In genomic region chr10:86952697-86953096, GRCh38 we compare ENCODE assay signal across 5 cellular contexts. TPM values are rescaled to one million over a fixed set of nuclear protein-coding genes. Genes with fewer than 3 reads are reported as not detected.
"Had no signal": no experiment of that assay in that cellular context is flagged by ENCODE, and none has a peak within 500 bp of the region (broad histone marks: within the 10 kb centered on the region; RNA-seq: fewer than 3 reads in every experiment).

No MANE protein-coding gene starts in this region.

RNA-seq across cellular contexts. Expression of gene SNCG, which starts 5.7 kb away (rescaled TPM):
- total RNA-seq: kidney epithelial cell, myocyte had no signal
- polyA plus RNA-seq: naive thymus-derived CD8-positive, alpha-beta T cell had no signal

RNA-seq across cellular contexts. Expression of gene ADIRF, which starts 15.6 kb away (rescaled TPM):
- total RNA-seq: hepatocyte; kidney epithelial cell; naive thymus-derived CD8-positive, alpha-beta T cell; neural crest cell had no signal
- polyA plus RNA-seq: hepatocyte; naive thymus-derived CD8-positive, alpha-beta T cell had no signal
